In genomic region chr16:68144008-68144407, GRCh38 we compare ENCODE assay signal across 27 cellular contexts.
"Had no signal": no experiment of that assay in that cellular context is flagged by ENCODE, and none has a peak within 500 bp of the region (broad histone marks: within the 10 kb centered on the region; RNA-seq: fewer than 3 reads in every experiment).

No MANE protein-coding gene starts in this region.

- H3K9me3 Mint-ChIP-seq: activated B cell treated with CpG ODN at 0.5 μM for 24 hours; activated naive CD4-positive, alpha-beta T cell treated with anti-CD3 and anti-CD28 coated beads, Interleukin-2, amount 50 U/mL, for 72 hours; activated T-helper 2 cell treated with anti-CD3 and anti-CD28 coated beads, Interferon-gamma antibody, Interleukin-2, Interleukin-4, amounts not matched to agents 10 μg/mL and 5 μg/mL and 100 μg/mL, durations not matched to agents 14 hours and 24 hours and 36 hours; stimulated activated naive B cell treated with anti-CD40 and anti-IgM and Interleukin-4, amounts not matched to agents 10 μg/mL and 1 μg/mL and 100 μg/mL, for 72 hours; T-helper 2 cell treated with Interferon-gamma antibody and Interleukin-4, amounts not matched to agents 5 μg/mL and 100 μg/mL, for 36 hours had no signal

- H3K4me3 ChIP-seq: esophagus squamous epithelium, gastroesophageal sphincter, hepatocyte, pancreas, psoas muscle, smooth muscle cell, stomach, thyroid gland, upper lobe of left lung, vagina had no signal

- H3K4me2 ChIP-seq: hepatocyte, smooth muscle cell had no signal

- H3K27me3 Mint-ChIP-seq: activated B cell treated with CpG ODN at 0.5 μM for 24 hours; activated CD4-positive, alpha-beta T cell treated with anti-CD3 and anti-CD28 coated beads for 36 hours; activated CD8-positive, alpha-beta memory T cell treated with anti-CD3 and anti-CD28 coated beads, Interleukin-2, amount 10 ng/mL, durations not matched to agents 7 days and 5 days; stimulated activated naive B cell treated with anti-CD40 and anti-IgM and Interleukin-4, amounts not matched to agents 10 μg/mL and 1 μg/mL and 100 μg/mL, for 72 hours had no signal

- H3K4me3 Mint-ChIP-seq: activated B cell treated with CpG ODN at 0.5 μM for 24 hours; activated CD4-positive, alpha-beta T cell treated with anti-CD3 and anti-CD28 coated beads for 36 hours; activated CD8-positive, alpha-beta memory T cell treated with anti-CD3 and anti-CD28 coated beads, Interleukin-2, amount 10 ng/mL, durations not matched to agents 7 days and 5 days; activated CD8-positive, alpha-beta T cell treated with anti-CD3 and anti-CD28 coated beads, Interleukin-2, amount 10 ng/mL, durations not matched to agents 7 days and 5 days; stimulated activated naive B cell treated with anti-CD40 and anti-IgM and Interleukin-4, amounts not matched to agents 10 μg/mL and 1 μg/mL and 100 μg/mL, for 72 hours; T-helper 2 cell treated with Interferon-gamma antibody and Interleukin-4, amounts not matched to agents 5 μg/mL and 100 μg/mL, for 36 hours had no signal

- H3K36me3 ChIP-seq: thyroid gland, vagina had no signal

- ATAC-seq: activated CD4-positive, alpha-beta T cell treated with anti-CD3 and anti-CD28 coated beads for 36 hours; activated CD8-positive, alpha-beta memory T cell treated with anti-CD3 and anti-CD28 coated beads, Interleukin-2, amount 10 ng/mL, durations not matched to agents 7 days and 5 days; activated CD8-positive, alpha-beta T cell treated with anti-CD3 and anti-CD28 coated beads, Interleukin-2, amount 10 ng/mL, durations not matched to agents 7 days and 5 days; activated naive CD4-positive, alpha-beta T cell treated with anti-CD3 and anti-CD28 coated beads, Interleukin-2, amount 50 U/mL, for 72 hours; gastroesophageal sphincter; left cardiac atrium; left ventricle myocardium superior; pancreas; psoas muscle; stimulated activated naive B cell treated with anti-CD40 and anti-IgM and Interleukin-4, amounts not matched to agents 10 μg/mL and 1 μg/mL and 100 μg/mL, for 72 hours had no signal

- H3K27ac Mint-ChIP-seq: activated B cell treated with CpG ODN at 0.5 μM for 24 hours; activated CD4-positive, alpha-beta T cell treated with anti-CD3 and anti-CD28 coated beads for 36 hours; activated CD8-positive, alpha-beta memory T cell treated with anti-CD3 and anti-CD28 coated beads, Interleukin-2, amount 10 ng/mL, durations not matched to agents 7 days and 5 days; activated CD8-positive, alpha-beta T cell treated with anti-CD3 and anti-CD28 coated beads, Interleukin-2, amount 10 ng/mL, durations not matched to agents 7 days and 5 days; activated T-helper 2 cell treated with anti-CD3 and anti-CD28 coated beads, Interferon-gamma antibody, Interleukin-2, Interleukin-4, amounts not matched to agents 10 μg/mL and 5 μg/mL and 100 μg/mL, durations not matched to agents 14 hours and 24 hours and 36 hours; stimulated activated naive B cell treated with anti-CD40 and anti-IgM and Interleukin-4, amounts not matched to agents 10 μg/mL and 1 μg/mL and 100 μg/mL, for 72 hours; T-helper 2 cell treated with Interferon-gamma antibody and Interleukin-4, amounts not matched to agents 5 μg/mL and 100 μg/mL, for 36 hours had no signal

- H3K27ac ChIP-seq: epithelial cell of prostate, esophagus squamous epithelium, gastroesophageal sphincter, hepatocyte, pancreas, psoas muscle, stomach, thyroid gland, upper lobe of left lung, vagina had no signal

- H2AFZ ChIP-seq: hepatocyte had no signal

- H3K27me3 ChIP-seq: esophagus squamous epithelium, gastroesophageal sphincter, hepatocyte, pancreas, stomach, thyroid gland, upper lobe of left lung, vagina had no signal

- DNase-seq: activated B cell treated with CpG ODN at 0.5 μM for 24 hours; activated CD4-positive, alpha-beta T cell treated with anti-CD3 and anti-CD28 coated beads for 36 hours; activated CD8-positive, alpha-beta memory T cell treated with anti-CD3 and anti-CD28 coated beads, Interleukin-2, amount 10 ng/mL, durations not matched to agents 7 days and 5 days; activated CD8-positive, alpha-beta T cell treated with anti-CD3 and anti-CD28 coated beads, Interleukin-2, amount 10 ng/mL, durations not matched to agents 7 days and 5 days; activated T-cell treated with anti-CD3 and anti-CD28 coated beads, Interleukin-2, amount 50 U/mL, for 48 hours; amniotic stem cell; caudate nucleus; esophagus squamous epithelium; left cardiac atrium; left ventricle myocardium superior; nucleus accumbens; pancreas; psoas muscle; stimulated activated CD4-positive, alpha-beta T cell treated with anti-CD3 and anti-CD28 coated beads, Interleukin-15, amount 100 ng/mL, for 24 hours; stimulated activated CD4-positive, alpha-beta T cell treated with anti-CD3 and anti-CD28 coated beads, Interleukin-2, amount 100 ng/mL, for 24 hours; stimulated activated naive B cell treated with anti-CD40 and anti-IgM and Interleukin-4, amounts not matched to agents 10 μg/mL and 1 μg/mL and 100 μg/mL, for 72 hours; stomach; thyroid gland; upper lobe of left lung had no signal

- H3K9me3 ChIP-seq: esophagus squamous epithelium, gastroesophageal sphincter, pancreas, psoas muscle, stomach, thyroid gland, upper lobe of left lung, vagina had no signal
